ENCODE assay signal across 1 cellular context in the genomic region with DNA sequence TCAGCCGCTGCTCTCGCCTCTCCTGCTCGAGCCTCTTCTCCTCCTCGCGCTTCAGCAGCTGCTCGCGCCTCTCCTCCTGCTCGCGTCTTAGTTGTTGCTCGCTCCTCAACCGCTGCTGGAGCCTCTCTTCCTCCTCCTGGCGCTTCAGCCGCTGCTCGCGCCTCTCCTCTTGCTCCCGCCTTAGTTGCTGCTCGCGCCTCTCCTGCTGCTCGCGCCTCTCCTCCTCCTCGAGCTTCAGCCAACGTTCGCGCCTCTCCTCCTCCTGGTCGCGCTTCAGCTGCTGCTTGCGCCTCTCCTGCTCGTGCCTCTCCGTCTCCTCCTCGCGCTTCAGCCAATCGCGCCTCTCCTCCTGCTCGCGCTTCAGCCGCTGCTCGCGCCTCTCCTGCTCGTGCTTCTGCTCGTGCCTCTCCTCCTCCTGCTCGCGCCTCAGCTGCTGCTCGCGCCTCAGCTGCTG.
TF ChIP-seq lines count a peak whose summit lies in the region.

No MANE protein-coding gene starts in this region.

TF ChIP-seq in HEK293, 187 proteins besides CTCF, POLR2A, EP300 and RAD21 (continued from another document and continues in another):
- TF ChIP-seq, protein P1, sequence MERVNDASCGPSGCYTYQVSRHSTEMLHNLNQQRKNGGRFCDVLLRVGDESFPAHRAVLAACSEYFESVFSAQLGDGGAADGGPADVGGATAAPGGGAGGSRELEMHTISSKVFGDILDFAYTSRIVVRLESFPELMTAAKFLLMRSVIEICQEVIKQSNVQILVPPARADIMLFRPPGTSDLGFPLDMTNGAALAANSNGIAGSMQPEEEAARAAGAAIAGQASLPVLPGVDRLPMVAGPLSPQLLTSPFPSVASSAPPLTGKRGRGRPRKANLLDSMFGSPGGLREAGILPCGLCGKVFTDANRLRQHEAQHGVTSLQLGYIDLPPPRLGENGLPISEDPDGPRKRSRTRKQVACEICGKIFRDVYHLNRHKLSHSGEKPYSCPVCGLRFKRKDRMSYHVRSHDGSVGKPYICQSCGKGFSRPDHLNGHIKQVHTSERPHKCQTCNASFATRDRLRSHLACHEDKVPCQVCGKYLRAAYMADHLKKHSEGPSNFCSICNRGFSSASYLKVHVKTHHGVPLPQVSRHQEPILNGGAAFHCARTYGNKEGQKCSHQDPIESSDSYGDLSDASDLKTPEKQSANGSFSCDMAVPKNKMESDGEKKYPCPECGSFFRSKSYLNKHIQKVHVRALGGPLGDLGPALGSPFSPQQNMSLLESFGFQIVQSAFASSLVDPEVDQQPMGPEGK (tag by site-specific recombination; IDR thresholded peaks at IDR 0.05), result no peak
- TF ChIP-seq ZNF311 (tag by site-specific recombination; IDR thresholded peaks at IDR 0.05; ENCODE audit: borderline replicate concordance) (no peak), ZNF530 (tag by site-specific recombination; IDR thresholded peaks at IDR 0.05; ENCODE audit: low read depth) (no peak), MYNN (tag by site-specific recombination; IDR thresholded peaks at IDR 0.05; ENCODE audit: borderline replicate concordance) (no peak), ZNF843 (tag by site-specific recombination; IDR thresholded peaks at IDR 0.05) (no peak), ZNF623 (tag by site-specific recombination; IDR thresholded peaks at IDR 0.05) (no peak), ZIC2 (tag by site-specific recombination; IDR thresholded peaks at IDR 0.05) (no peak), OSR2 (tag by site-specific recombination; IDR thresholded peaks at IDR 0.05) (no peak), ZNF248 (tag by site-specific recombination; IDR thresholded peaks at IDR 0.05) (no peak), ZNF221 (tag by site-specific recombination; IDR thresholded peaks at IDR 0.05; ENCODE audit: borderline replicate concordance) (no peak), HOXD13 (CRISPR knock-in tag; IDR thresholded peaks at IDR 0.05; ENCODE audit: borderline replicate concordance) (no peak), TCF7L2 (IDR thresholded peaks at IDR 0.05; ENCODE audit: borderline replicate concordance, low read depth, low read length) (no peak), KLF9 (tag by site-specific recombination; IDR thresholded peaks at IDR 0.05; ENCODE audit: low read depth) (no peak), ZNF664 (tag by site-specific recombination; IDR thresholded peaks at IDR 0.05) (no peak), ZNF112 (tag by site-specific recombination; IDR thresholded peaks at IDR 0.05) (no peak), SALL2 (tag by site-specific recombination; IDR thresholded peaks at IDR 0.05; ENCODE audit: borderline replicate concordance) (no peak), ZBTB48 (tag by site-specific recombination; IDR thresholded peaks at IDR 0.05) (no peak), ZNF211 (tag by site-specific recombination; IDR thresholded peaks at IDR 0.05; ENCODE audit: low read depth) (no peak), TRIM28 (IDR thresholded peaks at IDR 0.05; ENCODE audit: borderline replicate concordance, low read length) (peak; percentile 10; the same call in 1 of the 2 replicates), ZNF830 (tag by site-specific recombination; IDR thresholded peaks at IDR 0.05; ENCODE audit: low read depth) (no peak), ZBTB8A (tag by site-specific recombination; IDR thresholded peaks at IDR 0.05) (peak; percentile 23; the same call in 1 of the 2 replicates), ZNF785 (tag by site-specific recombination; IDR thresholded peaks at IDR 0.05) (no peak), ZNF292 (tag by site-specific recombination; IDR thresholded peaks at IDR 0.05; ENCODE audit: borderline replicate concordance, low read depth) (no peak), REPIN1 (tag by site-specific recombination; IDR thresholded peaks at IDR 0.05; ENCODE audit: low read depth) (no peak), ZNF114 (tag by site-specific recombination; IDR thresholded peaks at IDR 0.05) (no peak), ZNF394 (tag by site-specific recombination; IDR thresholded peaks at IDR 0.05; ENCODE audit: borderline replicate concordance) (peak; percentile 87), ZNF529 (tag by site-specific recombination; IDR thresholded peaks at IDR 0.05; ENCODE audit: insufficient replicate concordance) (no peak), ZNF658 (tag by site-specific recombination; IDR thresholded peaks at IDR 0.05) (no peak), ZSCAN23 (tag by site-specific recombination; IDR thresholded peaks at IDR 0.05) (peak; percentile 84), ZNF37A (tag by site-specific recombination; IDR thresholded peaks at IDR 0.05) (no peak), KLF10 (tag by site-specific recombination; IDR thresholded peaks at IDR 0.05) (no peak), ZNF549 (tag by site-specific recombination; IDR thresholded peaks at IDR 0.05) (no peak), ZNF561 (tag by site-specific recombination; IDR thresholded peaks at IDR 0.05; ENCODE audit: borderline replicate concordance) (no peak), ZNF501 (tag by site-specific recombination; IDR thresholded peaks at IDR 0.05) (no peak), HOXA7 (CRISPR knock-in tag; IDR thresholded peaks at IDR 0.05; ENCODE audit: borderline replicate concordance) (no peak), RBAK (tag by site-specific recombination; IDR thresholded peaks at IDR 0.05) (no peak), ZNF555 (tag by site-specific recombination; conservative IDR thresholded peaks at IDR 0.05) (no peak), ZBTB17 (tag by site-specific recombination; IDR thresholded peaks at IDR 0.05) (peak; percentile 99), OVOL3 (tag by site-specific recombination; IDR thresholded peaks at IDR 0.05) (no peak), IKZF3 (tag by site-specific recombination; IDR thresholded peaks at IDR 0.05) (no peak), ZFP41 (tag by site-specific recombination; IDR thresholded peaks at IDR 0.05; ENCODE audit: borderline replicate concordance) (no peak), ZNF16 (tag by site-specific recombination; IDR thresholded peaks at IDR 0.05; ENCODE audit: low read depth) (no peak), ZNF48 (tag by site-specific recombination; IDR thresholded peaks at IDR 0.05) (no peak)
- TF ChIP-seq, protein P2, sequence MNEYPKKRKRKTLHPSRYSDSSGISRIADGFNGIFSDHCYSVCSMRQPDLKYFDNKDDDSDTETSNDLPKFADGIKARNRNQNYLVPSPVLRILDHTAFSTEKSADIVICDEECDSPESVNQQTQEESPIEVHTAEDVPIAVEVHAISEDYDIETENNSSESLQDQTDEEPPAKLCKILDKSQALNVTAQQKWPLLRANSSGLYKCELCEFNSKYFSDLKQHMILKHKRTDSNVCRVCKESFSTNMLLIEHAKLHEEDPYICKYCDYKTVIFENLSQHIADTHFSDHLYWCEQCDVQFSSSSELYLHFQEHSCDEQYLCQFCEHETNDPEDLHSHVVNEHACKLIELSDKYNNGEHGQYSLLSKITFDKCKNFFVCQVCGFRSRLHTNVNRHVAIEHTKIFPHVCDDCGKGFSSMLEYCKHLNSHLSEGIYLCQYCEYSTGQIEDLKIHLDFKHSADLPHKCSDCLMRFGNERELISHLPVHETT (tag by site-specific recombination; IDR thresholded peaks at IDR 0.05), result no peak
- TF ChIP-seq, protein P3, sequence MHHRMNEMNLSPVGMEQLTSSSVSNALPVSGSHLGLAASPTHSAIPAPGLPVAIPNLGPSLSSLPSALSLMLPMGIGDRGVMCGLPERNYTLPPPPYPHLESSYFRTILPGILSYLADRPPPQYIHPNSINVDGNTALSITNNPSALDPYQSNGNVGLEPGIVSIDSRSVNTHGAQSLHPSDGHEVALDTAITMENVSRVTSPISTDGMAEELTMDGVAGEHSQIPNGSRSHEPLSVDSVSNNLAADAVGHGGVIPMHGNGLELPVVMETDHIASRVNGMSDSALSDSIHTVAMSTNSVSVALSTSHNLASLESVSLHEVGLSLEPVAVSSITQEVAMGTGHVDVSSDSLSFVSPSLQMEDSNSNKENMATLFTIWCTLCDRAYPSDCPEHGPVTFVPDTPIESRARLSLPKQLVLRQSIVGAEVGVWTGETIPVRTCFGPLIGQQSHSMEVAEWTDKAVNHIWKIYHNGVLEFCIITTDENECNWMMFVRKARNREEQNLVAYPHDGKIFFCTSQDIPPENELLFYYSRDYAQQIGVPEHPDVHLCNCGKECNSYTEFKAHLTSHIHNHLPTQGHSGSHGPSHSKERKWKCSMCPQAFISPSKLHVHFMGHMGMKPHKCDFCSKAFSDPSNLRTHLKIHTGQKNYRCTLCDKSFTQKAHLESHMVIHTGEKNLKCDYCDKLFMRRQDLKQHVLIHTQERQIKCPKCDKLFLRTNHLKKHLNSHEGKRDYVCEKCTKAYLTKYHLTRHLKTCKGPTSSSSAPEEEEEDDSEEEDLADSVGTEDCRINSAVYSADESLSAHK (tag by site-specific recombination; IDR thresholded peaks at IDR 0.05), result no peak
- TF ChIP-seq, protein P4, sequence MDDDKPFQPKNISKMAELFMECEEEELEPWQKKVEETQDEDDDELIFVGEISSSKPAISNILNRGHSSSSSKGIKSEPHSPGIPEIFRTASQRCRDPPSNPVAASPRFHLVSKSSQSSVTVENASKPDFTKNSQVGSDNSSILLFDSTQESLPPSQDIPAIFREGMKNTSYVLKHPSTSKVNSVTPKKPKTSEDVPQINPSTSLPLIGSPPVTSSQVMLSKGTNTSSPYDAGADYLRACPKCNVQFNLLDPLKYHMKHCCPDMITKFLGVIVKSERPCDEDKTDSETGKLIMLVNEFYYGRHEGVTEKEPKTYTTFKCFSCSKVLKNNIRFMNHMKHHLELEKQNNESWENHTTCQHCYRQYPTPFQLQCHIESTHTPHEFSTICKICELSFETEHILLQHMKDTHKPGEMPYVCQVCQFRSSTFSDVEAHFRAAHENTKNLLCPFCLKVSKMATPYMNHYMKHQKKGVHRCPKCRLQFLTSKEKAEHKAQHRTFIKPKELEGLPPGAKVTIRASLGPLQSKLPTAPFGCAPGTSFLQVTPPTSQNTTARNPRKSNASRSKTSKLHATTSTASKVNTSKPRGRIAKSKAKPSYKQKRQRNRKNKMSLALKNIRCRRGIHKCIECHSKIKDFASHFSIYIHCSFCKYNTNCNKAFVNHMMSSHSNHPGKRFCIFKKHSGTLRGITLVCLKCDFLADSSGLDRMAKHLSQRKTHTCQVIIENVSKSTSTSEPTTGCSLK (tag by site-specific recombination; IDR thresholded peaks at IDR 0.05), result no peak
- TF ChIP-seq, protein P5, sequence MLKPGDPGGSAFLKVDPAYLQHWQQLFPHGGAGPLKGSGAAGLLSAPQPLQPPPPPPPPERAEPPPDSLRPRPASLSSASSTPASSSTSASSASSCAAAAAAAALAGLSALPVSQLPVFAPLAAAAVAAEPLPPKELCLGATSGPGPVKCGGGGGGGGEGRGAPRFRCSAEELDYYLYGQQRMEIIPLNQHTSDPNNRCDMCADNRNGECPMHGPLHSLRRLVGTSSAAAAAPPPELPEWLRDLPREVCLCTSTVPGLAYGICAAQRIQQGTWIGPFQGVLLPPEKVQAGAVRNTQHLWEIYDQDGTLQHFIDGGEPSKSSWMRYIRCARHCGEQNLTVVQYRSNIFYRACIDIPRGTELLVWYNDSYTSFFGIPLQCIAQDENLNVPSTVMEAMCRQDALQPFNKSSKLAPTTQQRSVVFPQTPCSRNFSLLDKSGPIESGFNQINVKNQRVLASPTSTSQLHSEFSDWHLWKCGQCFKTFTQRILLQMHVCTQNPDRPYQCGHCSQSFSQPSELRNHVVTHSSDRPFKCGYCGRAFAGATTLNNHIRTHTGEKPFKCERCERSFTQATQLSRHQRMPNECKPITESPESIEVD (tag by site-specific recombination; IDR thresholded peaks at IDR 0.05), result no peak
- TF ChIP-seq, protein P6, sequence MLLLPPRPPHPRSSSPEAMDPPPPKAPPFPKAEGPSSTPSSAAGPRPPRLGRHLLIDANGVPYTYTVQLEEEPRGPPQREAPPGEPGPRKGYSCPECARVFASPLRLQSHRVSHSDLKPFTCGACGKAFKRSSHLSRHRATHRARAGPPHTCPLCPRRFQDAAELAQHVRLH (tag by site-specific recombination; IDR thresholded peaks at IDR 0.05), result no peak
- TF ChIP-seq, protein P7, sequence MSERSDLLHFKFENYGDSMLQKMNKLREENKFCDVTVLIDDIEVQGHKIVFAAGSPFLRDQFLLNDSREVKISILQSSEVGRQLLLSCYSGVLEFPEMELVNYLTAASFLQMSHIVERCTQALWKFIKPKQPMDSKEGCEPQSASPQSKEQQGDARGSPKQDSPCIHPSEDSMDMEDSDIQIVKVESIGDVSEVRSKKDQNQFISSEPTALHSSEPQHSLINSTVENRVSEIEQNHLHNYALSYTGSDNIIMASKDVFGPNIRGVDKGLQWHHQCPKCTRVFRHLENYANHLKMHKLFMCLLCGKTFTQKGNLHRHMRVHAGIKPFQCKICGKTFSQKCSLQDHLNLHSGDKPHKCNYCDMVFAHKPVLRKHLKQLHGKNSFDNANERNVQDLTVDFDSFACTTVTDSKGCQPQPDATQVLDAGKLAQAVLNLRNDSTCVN (tag by site-specific recombination; optimal IDR thresholded peaks at IDR 0.05), result peak; percentile 66
- TF ChIP-seq, protein P8, sequence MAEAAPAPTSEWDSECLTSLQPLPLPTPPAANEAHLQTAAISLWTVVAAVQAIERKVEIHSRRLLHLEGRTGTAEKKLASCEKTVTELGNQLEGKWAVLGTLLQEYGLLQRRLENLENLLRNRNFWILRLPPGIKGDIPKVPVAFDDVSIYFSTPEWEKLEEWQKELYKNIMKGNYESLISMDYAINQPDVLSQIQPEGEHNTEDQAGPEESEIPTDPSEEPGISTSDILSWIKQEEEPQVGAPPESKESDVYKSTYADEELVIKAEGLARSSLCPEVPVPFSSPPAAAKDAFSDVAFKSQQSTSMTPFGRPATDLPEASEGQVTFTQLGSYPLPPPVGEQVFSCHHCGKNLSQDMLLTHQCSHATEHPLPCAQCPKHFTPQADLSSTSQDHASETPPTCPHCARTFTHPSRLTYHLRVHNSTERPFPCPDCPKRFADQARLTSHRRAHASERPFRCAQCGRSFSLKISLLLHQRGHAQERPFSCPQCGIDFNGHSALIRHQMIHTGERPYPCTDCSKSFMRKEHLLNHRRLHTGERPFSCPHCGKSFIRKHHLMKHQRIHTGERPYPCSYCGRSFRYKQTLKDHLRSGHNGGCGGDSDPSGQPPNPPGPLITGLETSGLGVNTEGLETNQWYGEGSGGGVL (tag by site-specific recombination; IDR thresholded peaks at IDR 0.05), result no peak
- TF ChIP-seq, protein P9, sequence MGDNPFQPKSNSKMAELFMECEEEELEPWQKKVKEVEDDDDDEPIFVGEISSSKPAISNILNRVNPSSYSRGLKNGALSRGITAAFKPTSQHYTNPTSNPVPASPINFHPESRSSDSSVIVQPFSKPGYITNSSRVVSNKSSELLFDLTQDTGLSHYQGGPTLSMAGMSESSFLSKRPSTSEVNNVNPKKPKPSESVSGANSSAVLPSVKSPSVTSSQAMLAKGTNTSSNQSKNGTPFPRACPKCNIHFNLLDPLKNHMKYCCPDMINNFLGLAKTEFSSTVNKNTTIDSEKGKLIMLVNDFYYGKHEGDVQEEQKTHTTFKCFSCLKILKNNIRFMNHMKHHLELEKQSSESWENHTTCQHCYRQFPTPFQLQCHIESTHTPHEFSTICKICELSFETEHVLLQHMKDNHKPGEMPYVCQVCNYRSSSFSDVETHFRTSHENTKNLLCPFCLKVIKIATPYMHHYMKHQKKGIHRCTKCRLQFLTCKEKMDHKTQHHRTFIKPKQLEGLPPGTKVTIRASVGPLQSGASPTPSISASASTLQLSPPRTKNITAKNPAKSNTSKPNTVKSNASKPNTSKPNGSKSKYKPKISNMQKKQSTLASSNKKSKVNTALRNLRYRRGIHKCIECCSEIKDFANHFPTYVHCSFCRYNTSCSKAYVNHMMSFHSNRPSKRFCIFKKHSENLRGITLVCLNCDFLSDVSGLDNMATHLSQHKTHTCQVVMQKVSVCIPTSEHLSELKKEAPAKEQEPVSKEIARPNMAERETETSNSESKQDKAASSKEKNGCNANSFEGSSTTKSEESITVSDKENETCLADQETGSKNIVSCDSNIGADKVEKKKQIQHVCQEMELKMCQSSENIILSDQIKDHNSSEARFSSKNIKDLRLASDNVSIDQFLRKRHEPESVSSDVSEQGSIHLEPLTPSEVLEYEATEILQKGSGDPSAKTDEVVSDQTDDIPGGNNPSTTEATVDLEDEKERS (tag by site-specific recombination; IDR thresholded peaks at IDR 0.05), result peak; percentile 9; the same call in 1 of the 2 replicates
